In genomic region chr10:4191894-4192293, GRCh38 we compare ENCODE assay signal across 22 cellular contexts.
"Had no signal": no experiment of that assay in that cellular context is flagged by ENCODE, and none has a peak within 500 bp of the region (broad histone marks: within the 10 kb centered on the region; RNA-seq: fewer than 3 reads in every experiment).

No MANE protein-coding gene starts in this region.

- ATAC-seq: activated CD8-positive, alpha-beta memory T cell treated with anti-CD3 and anti-CD28 coated beads, Interleukin-2, amount 10 ng/mL, durations not matched to agents 7 days and 5 days; T-helper 17 cell had no signal

- DNase-seq: activated B cell treated with CpG ODN at 0.5 μM for 24 hours; activated CD4-positive, alpha-beta T cell treated with anti-CD3 and anti-CD28 coated beads for 1 hour; activated CD4-positive, alpha-beta T cell treated with anti-CD3 and anti-CD28 coated beads, Interleukin-2, amount 10 ng/mL, durations not matched to agents 24 days and 14 days; activated CD4-positive, alpha-beta T cell treated with anti-CD3 and anti-CD28 coated beads, Interleukin-2, amount 50 U/mL, for 48 hours; activated CD8-positive, alpha-beta memory T cell treated with anti-CD3 and anti-CD28 coated beads, Interleukin-2, amount 10 ng/mL, durations not matched to agents 7 days and 5 days; activated effector memory CD4-positive, alpha-beta T cell treated with Interleukin-2 at 50 U/mL for 16 hours; activated naive CD4-positive, alpha-beta T cell; activated T-cell treated with anti-CD3 and anti-CD28 coated beads, Interleukin-2, amount 50 U/mL, for 24 hours; aorta; KG1; NCI-H1048; NCI-H1417; NCI-H1694 treated with DMSO at 0.1 percent for 48 hours; NCI-H2029 treated with DMSO at 0.1 percent for 48 hours; NCI-H345; NCI-H510A; NCI-H526 treated with DMSO at 0.1 percent for 48 hours; NCI-H82; SHP77 treated with DMSO at 0.1 percent for 48 hours; T-helper 17 cell; T-helper 9 cell had no signal

- FAIRE-seq: TTC549 had no signal
